26 cellular contexts compared by ENCODE assay signal in the genomic region with DNA sequence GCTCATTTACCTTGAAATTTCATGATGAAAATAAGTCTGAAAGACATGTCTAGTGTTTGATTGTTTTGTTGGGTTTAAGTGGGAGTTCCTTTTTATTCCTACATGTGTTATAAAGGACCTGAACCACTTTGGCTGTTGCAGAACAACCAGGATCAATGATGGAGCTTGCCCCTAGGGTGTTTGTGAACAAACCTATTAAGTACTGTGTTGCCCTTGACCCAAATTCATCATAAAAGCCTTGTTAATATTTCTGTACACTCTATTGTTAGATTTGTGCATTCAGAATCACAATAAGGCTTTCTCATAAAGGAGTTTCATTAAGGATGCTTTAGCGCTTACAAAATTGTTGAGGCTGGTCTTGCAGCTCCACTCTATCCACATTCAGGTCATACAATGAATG.
"Had no signal": no experiment of that assay in that cellular context is flagged by ENCODE, and none has a peak within 500 bp of the region (broad histone marks: within the 10 kb centered on the region; RNA-seq: fewer than 3 reads in every experiment).

No MANE protein-coding gene starts in this region.

- H3K4me3 ChIP-seq: esophagus muscularis mucosa, gastroesophageal sphincter, heart left ventricle, hepatocyte, mucosa of descending colon, pancreas, right lobe of liver, suprapubic skin, transverse colon, upper lobe of right lung, uterus had no signal

- H3K36me3 Mint-ChIP-seq: mesothelial cell of epicardium; naive B cell; natural killer cell treated with Interleukin-12 subunit alpha and Interleukin-12 subunit beta and Interleukin-15 and Interleukin-18, amount 100 ng/mL, for 72 hours; stimulated activated naive B cell treated with anti-CD40 and anti-IgM and Interleukin-4, amounts not matched to agents 10 μg/mL and 1 μg/mL and 100 μg/mL, for 72 hours had no signal

- H3K27me3 ChIP-seq: esophagus muscularis mucosa, foreskin keratinocyte, gastroesophageal sphincter, heart left ventricle, hepatocyte, neutrophil, pancreas, right lobe of liver, suprapubic skin, transverse colon, upper lobe of right lung, uterus had no signal

- H3K9me3 ChIP-seq: esophagus muscularis mucosa, gastroesophageal sphincter, heart left ventricle, neutrophil, pancreas, right lobe of liver, suprapubic skin, transverse colon, upper lobe of right lung, uterus had no signal

- H3K27me3 Mint-ChIP-seq: dendritic cell treated with granulocyte-macrophage colony-stimulating factor and Interleukin-4, amounts not matched to agents 40 ng/mL and 50 ng/mL, for 4 days; naive B cell; natural killer cell treated with Interleukin-12 subunit alpha and Interleukin-12 subunit beta and Interleukin-15 and Interleukin-18, amount 100 ng/mL, for 72 hours; stimulated activated naive B cell treated with anti-CD40 and anti-IgM and Interleukin-4, amounts not matched to agents 10 μg/mL and 1 μg/mL and 100 μg/mL, for 72 hours; stimulated activated naive CD8-positive, alpha-beta T cell treated with anti-CD3 and anti-CD28 coated beads, Interleukin-15, Interleukin-2, amounts not matched to agents 100 ng/mL and 50 ng/mL, for 24 hours had no signal

- H3K4me1 ChIP-seq: esophagus muscularis mucosa, foreskin keratinocyte, gastroesophageal sphincter, heart left ventricle, pancreas, right lobe of liver, suprapubic skin, transverse colon, upper lobe of right lung, uterus had no signal

- H3K4me1 Mint-ChIP-seq: naive B cell; neural crest cell; stimulated activated naive B cell treated with anti-CD40 and anti-IgM and Interleukin-4, amounts not matched to agents 10 μg/mL and 1 μg/mL and 100 μg/mL, for 72 hours had no signal

- H3K9me3 Mint-ChIP-seq: mesothelial cell of epicardium; neural crest cell; stimulated activated naive B cell treated with anti-CD40 and anti-IgM and Interleukin-4, amounts not matched to agents 10 μg/mL and 1 μg/mL and 100 μg/mL, for 72 hours had no signal

- H3K27ac Mint-ChIP-seq: dendritic cell treated with granulocyte-macrophage colony-stimulating factor and Interleukin-4, amounts not matched to agents 40 ng/mL and 50 ng/mL, for 4 days; mesothelial cell of epicardium; naive B cell; natural killer cell treated with Interleukin-12 subunit alpha and Interleukin-12 subunit beta and Interleukin-15 and Interleukin-18, amount 100 ng/mL, for 72 hours; stimulated activated naive B cell treated with anti-CD40 and anti-IgM and Interleukin-4, amounts not matched to agents 10 μg/mL and 1 μg/mL and 100 μg/mL, for 72 hours; stimulated activated naive CD8-positive, alpha-beta T cell treated with anti-CD3 and anti-CD28 coated beads, Interleukin-15, Interleukin-2, amounts not matched to agents 100 ng/mL and 50 ng/mL, for 24 hours had no signal

- H3K4me3 Mint-ChIP-seq: dendritic cell treated with granulocyte-macrophage colony-stimulating factor and Interleukin-4, amounts not matched to agents 40 ng/mL and 50 ng/mL, for 4 days; mesothelial cell of epicardium; naive B cell; natural killer cell treated with Interleukin-12 subunit alpha and Interleukin-12 subunit beta and Interleukin-15 and Interleukin-18, amount 100 ng/mL, for 72 hours; neural crest cell; stimulated activated naive B cell treated with anti-CD40 and anti-IgM and Interleukin-4, amounts not matched to agents 10 μg/mL and 1 μg/mL and 100 μg/mL, for 72 hours; stimulated activated naive CD8-positive, alpha-beta T cell treated with anti-CD3 and anti-CD28 coated beads, Interleukin-15, Interleukin-2, amounts not matched to agents 100 ng/mL and 50 ng/mL, for 24 hours had no signal

- DNase-seq: effector memory CD4-positive, alpha-beta T cell; foreskin keratinocyte; heart left ventricle; kidney; mesenchymal stem cell; mucosa of descending colon; naive B cell; pancreas; right lobe of liver; small intestine; stimulated activated CD4-positive, alpha-beta T cell treated with anti-CD3 and anti-CD28 coated beads, Interleukin-15, amount 100 ng/mL, for 24 hours; stimulated activated CD4-positive, alpha-beta T cell treated with anti-CD3 and anti-CD28 coated beads, Interleukin-2, amount 100 ng/mL, for 48 hours; stimulated activated naive B cell treated with anti-CD40 and anti-IgM and Interleukin-4, amounts not matched to agents 10 μg/mL and 1 μg/mL and 100 μg/mL, for 72 hours; transverse colon; upper lobe of right lung; uterus had no signal

- H3K36me3 ChIP-seq: esophagus muscularis mucosa, gastroesophageal sphincter, heart left ventricle, neutrophil, pancreas, right lobe of liver, suprapubic skin, transverse colon, upper lobe of right lung, uterus had no signal
